1 cellular context compared by ENCODE assay signal in the genomic region with DNA sequence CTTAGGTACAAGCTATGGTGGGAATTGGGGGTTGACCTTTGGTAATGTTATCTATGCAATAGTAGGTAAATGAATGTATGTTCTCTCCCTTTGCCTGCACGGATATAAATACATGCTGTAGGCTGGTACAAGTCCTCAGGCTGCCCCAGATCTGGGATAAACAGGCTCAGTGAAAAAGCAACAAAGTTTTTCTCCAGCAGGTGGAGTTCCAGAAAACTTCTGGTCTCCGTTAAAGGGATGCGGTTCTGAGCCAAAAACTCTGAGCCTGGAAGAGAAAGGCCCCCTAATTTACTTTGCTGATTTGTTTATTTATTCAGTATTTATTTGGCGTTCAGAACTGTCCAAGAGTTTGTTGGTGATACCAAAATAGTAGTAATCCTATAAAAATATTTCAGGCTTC.
TF ChIP-seq lines count a peak whose summit lies in the region.

No MANE protein-coding gene starts in this region.

TF ChIP-seq in WTC11, 78 proteins besides CTCF, POLR2A, EP300 and RAD21 (continued from another document):
- TF ChIP-seq ZSCAN18 (CRISPR knock-in tag; IDR thresholded peaks at IDR 0.05) (no peak), CDX4 (CRISPR knock-in tag; IDR thresholded peaks at IDR 0.05; ENCODE audit: borderline replicate concordance) (no peak), NFYB (CRISPR knock-in tag; conservative IDR thresholded peaks at IDR 0.05; ENCODE audit: low read depth) (no peak), ZNF671 (CRISPR knock-in tag; IDR thresholded peaks at IDR 0.05) (no peak), ESRRA (CRISPR knock-in tag; IDR thresholded peaks at IDR 0.05; ENCODE audit: borderline replicate concordance) (no peak), ZNF423 (CRISPR knock-in tag; IDR thresholded peaks at IDR 0.05) (no peak), TEAD4 (CRISPR knock-in tag; IDR thresholded peaks at IDR 0.05) (no peak), ZNF263 (CRISPR knock-in tag; IDR thresholded peaks at IDR 0.05; ENCODE audit: low read depth) (no peak), GTF2I (CRISPR knock-in tag; conservative IDR thresholded peaks at IDR 0.05) (no peak), ETV6 (CRISPR knock-in tag; IDR thresholded peaks at IDR 0.05) (no peak), SMAD3 (CRISPR knock-in tag; IDR thresholded peaks at IDR 0.05; ENCODE audit: borderline replicate concordance) (no peak)
TF ChIP-seq in WTC11: peak in this region for 0.
